22 cellular contexts compared by ENCODE assay signal in the genomic region with DNA sequence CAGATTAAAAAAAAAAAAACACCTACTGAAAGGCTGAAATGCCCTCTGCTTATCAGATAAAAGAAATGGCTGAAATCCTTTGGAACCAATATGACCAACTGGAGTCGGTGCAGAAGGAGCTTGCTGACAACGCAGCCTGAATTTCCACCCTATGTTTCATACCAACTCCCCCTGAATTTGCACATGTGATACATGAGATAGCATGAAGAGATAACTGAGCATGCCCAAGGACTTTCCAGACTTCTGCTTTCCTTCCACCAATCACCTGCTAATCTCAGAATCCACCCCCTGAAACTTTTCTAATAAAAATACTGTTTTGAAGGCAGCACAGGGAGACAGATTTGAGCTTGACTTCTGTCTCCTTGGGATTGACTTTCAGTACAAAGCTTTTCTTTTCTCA. TPM values are rescaled to one million over a fixed set of nuclear protein-coding genes. Genes with fewer than 3 reads are reported as not detected.
A peak's percentile ranks its signal among the peaks of the same experiment; 100 is the strongest.
DNase-seq lines count a peak whose midpoint lies in the region; ATAC-seq, FAIRE-seq and TF ChIP-seq lines count a peak whose summit lies in the region.
"Had no signal": no experiment of that assay in that cellular context is flagged by ENCODE, and none has a peak within 500 bp of the region (broad histone marks: within the 10 kb centered on the region; RNA-seq: fewer than 3 reads in every experiment).

No MANE protein-coding gene starts in this region.

- H3K4me1 ChIP-seq in GM12878 (ENCODE audit: control insufficient read depth, insufficient read depth, low read length), result peaks cover 3% of the 10 kb centered on the region; the same call in 1 of the 2 replicates
- no peaks in the 10 kb centered on the region for H3K4me1 ChIP-seq in testis

- POLR2A ChIA-PET in GM12878 (lab: Charles Lee), result interaction anchor here (0.6 to 2.1 kb wide), 10 partner anchors 9 to 263 kb away, joined by 3 to 6 read pairs (median 4); no protein-coding TSS in a partner anchor

- no peaks in the 10 kb centered on the region for H3K27me3 Mint-ChIP-seq in stimulated activated memory B cell treated with anti-CD40 and anti-IgM and Interleukin-4, amounts not matched to agents 10 μg/mL and 1 μg/mL and 100 μg/mL, for 72 hours
- H3K27me3 Mint-ChIP-seq: IgD-negative memory B cell had no signal

- H3K4me3 ChIP-seq in GM12878 (no peak overlapping the region), foreskin fibroblast (ENCODE audit: low read depth in 1 of 2, low read length in 2 of 2) (no peak overlapping the region), testis (no peak overlapping the region)

- peak overlapping the region; percentile 46 for H2AFZ ChIP-seq in GM12878 (ENCODE audit: control insufficient read depth, low read depth, low read length)

- SMC1A ChIA-PET in GM12878 (lab: Charles Lee; ENCODE audit: uncharacterized antibody, unreplicated experiment), result interaction anchor here (0.7 to 3.1 kb wide), 13 partner anchors 9 to 243 kb away, joined by 3 to 27 read pairs (median 6); no protein-coding TSS in a partner anchor

- H3K79me2 ChIP-seq in GM12878 (ENCODE audit: control insufficient read depth, insufficient read depth, low read length), result no peaks in the 10 kb centered on the region

- RAD21 ChIA-PET in GM12878 (lab: Charles Lee; ENCODE audit: unreplicated experiment), result interaction anchor here (0.7 to 3.4 kb wide), 13 partner anchors 9 to 212 kb away, joined by 3 to 21 read pairs (median 3); partner anchors contain the start of gene INTS6

- in situ Hi-C loops in GM12878 (cut with MboI), result no loop called here

- peak; percentile 43 for ATAC-seq in GM19351 (IDR thresholded peaks at IDR 0.05; ENCODE audit: unreplicated experiment)
- peak; percentile 73 for ATAC-seq in GM12878
- ATAC-seq in stimulated activated memory B cell treated with anti-CD40 and anti-IgM and Interleukin-4, amounts not matched to agents 10 μg/mL and 1 μg/mL and 100 μg/mL, for 72 hours, result peak; percentile 69
- ATAC-seq: stimulated activated naive CD8-positive, alpha-beta T cell treated with anti-CD3 and anti-CD28 coated beads, Interleukin-15, amount 100 ng/mL, for 72 hours; T-cell had no signal

- WGBS in GM12878 (ENCODE audit: insufficient coverage, insufficient replicate concordance, low lambda C conversion rate, missing lambda C conversion rate), result 86% methylated on average over 2 of the region's 2 CpGs
- 74 to 79% methylated on average over 2 of the region's 2 CpGs for WGBS in testis, 2 donors

- no peak for TF ChIP-seq EP300 in GM12878 (IDR thresholded peaks at IDR 0.05; ENCODE audit: borderline replicate concordance in 1 of 2, control insufficient read depth in 1 of 2, low read depth in 2 of 2, low read length in 2 of 2)

- FAIRE-seq in GM12878 (lab: Jason Lieb, UNC), result no peak
- FAIRE-seq: islet of Langerhans, small intestine had no signal

- peak overlapping the region; percentile 47; the same call in 1 of the 2 replicates for H3K4me2 ChIP-seq in GM12878 (ENCODE audit: control insufficient read depth, insufficient read depth)

- DNase-seq in NOMO-1 treated with DMSO at 0.1 percent for 48 hours (lab: John Stamatoyannopoulos, UW; ENCODE audit: unreplicated experiment) (peak; percentile 38), GM12878 (ENCODE audit: low read depth, low spot score) (no peak), foreskin fibroblast (no peak), testis (no peak), mucosa of gallbladder (ENCODE audit: low spot score) (no peak)
- DNase-seq in NK-92 treated with Interleukin-12 subunit alpha and Interleukin-12 subunit beta, amount 100 ng/mL, for 24 hours (lab: John Stamatoyannopoulos, UW), result no peak
- DNase-seq: activated CD4-positive, alpha-beta memory T cell treated with anti-CD3 and anti-CD28 coated beads for 36 hours; activated gamma-delta T cell; DND-41; hippocampal formation; NCI-H1092 treated with DMSO at 0.1 percent for 48 hours; NCI-H2081; NCI-H510A treated with DMSO at 0.1 percent for 48 hours; Right ventricle myocardium superior; small intestine; stimulated activated CD4-positive, alpha-beta T cell treated with anti-CD3 and anti-CD28 coated beads, Interleukin-2, amount 100 ng/mL, for 48 hours; stimulated activated naive CD8-positive, alpha-beta T cell treated with anti-CD3 and anti-CD28 coated beads, Interleukin-15, amount 100 ng/mL, for 72 hours; T-cell had no signal

- H3K9me3 ChIP-seq in GM12878 (replicated peaks; ENCODE audit: control insufficient read depth, insufficient read depth, low read length), result no peaks in the 10 kb centered on the region
- H3K9me3 ChIP-seq in testis, result no peaks in the 10 kb centered on the region

- intact Hi-C loops in GM12878 (cut with micrococcal nuclease; ENCODE audit: unreplicated experiment) (no loop called here), testis (cut with DNase I; ENCODE audit: low total_unique reads) (no loop called here)

- H3K9ac ChIP-seq in GM12878 (ENCODE audit: control insufficient read depth, insufficient read depth, low read length), result no peak overlapping the region

- H3K27me3 ChIP-seq in GM12878 (replicated peaks in 1 of 2; ENCODE audit: control insufficient read depth in 2 of 2, insufficient read depth in 2 of 2, low read length in 1 of 2) (no peaks in the 10 kb centered on the region), testis (no peaks in the 10 kb centered on the region)

- peaks cover 25% of the 10 kb centered on the region for H3K4me1 Mint-ChIP-seq in stimulated activated memory B cell treated with anti-CD40 and anti-IgM and Interleukin-4, amounts not matched to agents 10 μg/mL and 1 μg/mL and 100 μg/mL, for 72 hours
- H3K4me1 Mint-ChIP-seq: T-cell had no signal

- CTCF ChIA-PET in GM12878 (lab: Yijun Ruan, JAX), result interaction anchor here (0.8 kb wide), 1 partner anchor 10 kb away, joined by 3 read pairs; no protein-coding TSS in a partner anchor

- TF ChIP-seq CTCF in GM12878 (IDR thresholded peaks at IDR 0.05 in 2 of 3, conservative IDR thresholded peaks at IDR 0.05 in 1 of 3; ENCODE audit: control insufficient read depth in 2 of 3, extremely low read depth in 1 of 3, insufficient read depth in 1 of 3, low read depth in 3 of 3, low read length in 3 of 3) (no peak), foreskin fibroblast (IDR thresholded peaks at IDR 0.05; ENCODE audit: low read depth, low read length) (no peak), testis (IDR thresholded peaks at IDR 0.05) (no peak)

- H4K20me1 ChIP-seq in GM12878 (ENCODE audit: control insufficient read depth, insufficient read depth), result no peaks in the 10 kb centered on the region

- H3K36me3 ChIP-seq in GM12878 (ENCODE audit: control insufficient read depth in 2 of 2, insufficient read depth in 2 of 2, low read length in 1 of 2) (no peaks in the 10 kb centered on the region), testis (ENCODE audit: low read depth, missing control alignments) (no peaks in the 10 kb centered on the region)

- H3K9me3 Mint-ChIP-seq in stimulated activated memory B cell treated with anti-CD40 and anti-IgM and Interleukin-4, amounts not matched to agents 10 μg/mL and 1 μg/mL and 100 μg/mL, for 72 hours, result peaks cover 4% of the 10 kb centered on the region
- H3K9me3 Mint-ChIP-seq: activated CD4-positive, alpha-beta memory T cell treated with anti-CD3 and anti-CD28 coated beads for 36 hours; stimulated activated naive CD8-positive, alpha-beta T cell treated with anti-CD3 and anti-CD28 coated beads, Interleukin-15, amount 100 ng/mL, for 72 hours; T-cell had no signal

- H3K4me3 Mint-ChIP-seq in stimulated activated memory B cell treated with anti-CD40 and anti-IgM and Interleukin-4, amounts not matched to agents 10 μg/mL and 1 μg/mL and 100 μg/mL, for 72 hours, result no peak overlapping the region
- H3K4me3 Mint-ChIP-seq: activated CD4-positive, alpha-beta memory T cell treated with anti-CD3 and anti-CD28 coated beads for 36 hours; IgD-negative memory B cell; stimulated activated naive CD8-positive, alpha-beta T cell treated with anti-CD3 and anti-CD28 coated beads, Interleukin-15, amount 100 ng/mL, for 72 hours; T-cell had no signal

- H3K27ac ChIP-seq in GM12878 (ENCODE audit: control insufficient read depth, insufficient read depth), result no peak overlapping the region
- H3K27ac ChIP-seq in testis, result no peak overlapping the region

- H3K36me3 Mint-ChIP-seq in stimulated activated memory B cell treated with anti-CD40 and anti-IgM and Interleukin-4, amounts not matched to agents 10 μg/mL and 1 μg/mL and 100 μg/mL, for 72 hours, result no peaks in the 10 kb centered on the region
- H3K36me3 Mint-ChIP-seq: activated CD4-positive, alpha-beta memory T cell treated with anti-CD3 and anti-CD28 coated beads for 36 hours; T-cell had no signal

- TF ChIP-seq RAD21 in GM12878 (IDR thresholded peaks at IDR 0.05; ENCODE audit: insufficient read depth, low read depth, low read length), result no peak

- no TSS peak for BruUV-seq in GM12878 (replicated peaks; lab: Mats Ljungman, UMichigan)

- H3K27ac Mint-ChIP-seq in stimulated activated memory B cell treated with anti-CD40 and anti-IgM and Interleukin-4, amounts not matched to agents 10 μg/mL and 1 μg/mL and 100 μg/mL, for 72 hours, result peak overlapping the region; percentile 41
- H3K27ac Mint-ChIP-seq: activated CD4-positive, alpha-beta memory T cell treated with anti-CD3 and anti-CD28 coated beads for 36 hours; IgD-negative memory B cell; stimulated activated naive CD8-positive, alpha-beta T cell treated with anti-CD3 and anti-CD28 coated beads, Interleukin-15, amount 100 ng/mL, for 72 hours; T-cell had no signal

- TF ChIP-seq POLR2A in GM12878 (IDR thresholded peaks at IDR 0.05; ENCODE audit: low read depth, low read length) (no peak), testis (IDR thresholded peaks at IDR 0.05) (no peak)

TF ChIP-seq in GM12878, 131 proteins besides CTCF, POLR2A, EP300 and RAD21 (continues in another document):
- no peak for TF ChIP-seq POLR2AphosphoS5 (IDR thresholded peaks at IDR 0.05; ENCODE audit: low read length)

RNA-seq across cellular contexts. Expression of gene WDFY2, which starts 32.2 kb away (rescaled TPM):
- 47.7 and 50.4 TPM in 2 replicates for total RNA-seq in GM12878 (2013; cell fraction: nucleolus; rRNA removed)
- total RNA-seq in GM12878 (2014; rRNA removed), result 7.5 TPM in 2 replicates
- total RNA-seq in GM12878 (2014; rRNA removed; fragmentation: Illumina TruSeq; extraction: Trizol), result 8.5 and 8.9 TPM in 2 replicates
- total RNA-seq in GM12878 (2021), result 11.0 and 13.0 TPM in 2 replicates
- polyA plus RNA-seq in GM12878 (2011; ENCODE audit: low read depth), result 2.3 TPM
- polyA plus RNA-seq in GM12878 (2011; rRNA removed), result 4.6 and 6.5 TPM in 2 replicates
- 2.4 and 2.6 TPM in 2 replicates for polyA plus RNA-seq in GM12878 (2011; cell fraction: cytosol; rRNA removed)
- polyA plus RNA-seq in GM12878 (2011; cell fraction: nucleus; rRNA removed), result 10.0 and 10.8 TPM in 2 replicates
- 4.1 and 4.7 TPM in 2 replicates for polyA plus RNA-seq in GM12878 (2012)
- polyA plus RNA-seq in GM12878 (2014; fragmentation: Illumina TruSeq; extraction: Trizol), result 7.8 and 9.9 TPM in 2 replicates
- 1 to 10 TPM; 2.1 to 2.7 TPM for polyA plus RNA-seq in GM12878 (2014; fragmentation: Nextera tagmentation; extraction: Ambion mirVana)
- polyA plus RNA-seq in GM12878 (2014; rRNA removed), result 10.0 and 13.5 TPM in 2 replicates
- 10 to 100 TPM in 1 of 2 experiments, 1 to 10 TPM in 1; 8.5 to 10.4 TPM for polyA plus RNA-seq in GM12878 (2016; fragmentation: Nextera tagmentation; extraction: Ambion mirVana)
- polyA minus RNA-seq in GM12878 (2011; rRNA and poly(A)+ RNA removed), result 7.4 and 8.7 TPM in 2 replicates
- 1.2 and 1.9 TPM in 2 replicates for polyA minus RNA-seq in GM12878 (2011; cell fraction: cytosol; rRNA and poly(A)+ RNA removed)
- 11.5 and 22.0 TPM in 2 replicates for polyA minus RNA-seq in GM12878 (2011; cell fraction: nucleus; rRNA and poly(A)+ RNA removed)
- total RNA-seq in testis, result 10 to 100 TPM; 36.1 to 45.8 TPM
- polyA plus RNA-seq in testis (ENCODE audit: insufficient read depth, low read depth, low replicate concordance), result 17.1 TPM
- 8.7 TPM for total RNA-seq in mucosa of gallbladder
